Comparison of ENCODE assay signal across 1 cellular context in the genomic region with DNA sequence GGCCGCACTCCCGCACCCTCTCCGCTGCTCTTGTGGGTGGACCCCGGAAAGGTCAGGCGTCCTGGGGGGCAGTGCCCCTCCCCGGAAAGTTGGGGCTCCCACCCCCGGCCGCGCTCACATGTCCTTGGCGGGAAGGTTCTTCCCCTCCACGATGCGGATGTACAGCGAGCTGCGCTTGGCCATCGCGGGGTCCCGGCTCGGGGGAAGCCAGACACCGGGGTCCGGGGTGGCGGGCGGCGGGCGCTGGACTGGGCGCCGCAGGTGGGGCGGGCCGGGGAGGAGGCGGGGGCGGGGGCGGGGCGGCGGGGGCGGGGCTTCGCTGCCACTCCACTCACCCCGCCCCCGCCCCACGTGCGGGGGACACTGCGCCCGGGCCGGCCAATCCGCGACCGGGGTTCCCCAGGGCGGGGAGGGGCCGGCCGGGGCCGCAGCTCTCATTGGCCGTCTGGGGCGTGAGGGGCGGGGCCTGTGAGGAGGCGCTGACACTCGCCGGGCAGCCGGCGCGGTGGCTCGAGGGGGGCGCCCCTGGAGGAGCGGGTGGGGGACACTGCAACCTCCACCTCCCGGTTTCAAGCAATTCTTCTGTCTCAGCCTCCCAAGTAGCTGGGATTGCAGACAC.
TF ChIP-seq lines count a peak whose summit lies in the region.

A gene (minus strand): TSS at position 250 of the 619 bp plus-strand sequence. CDS start 67 bp downstream, at position 183.

TF ChIP-seq in HepG2, 621 proteins besides CTCF, POLR2A, EP300 and RAD21 (continued from another document):
- TF ChIP-seq, protein P1, sequence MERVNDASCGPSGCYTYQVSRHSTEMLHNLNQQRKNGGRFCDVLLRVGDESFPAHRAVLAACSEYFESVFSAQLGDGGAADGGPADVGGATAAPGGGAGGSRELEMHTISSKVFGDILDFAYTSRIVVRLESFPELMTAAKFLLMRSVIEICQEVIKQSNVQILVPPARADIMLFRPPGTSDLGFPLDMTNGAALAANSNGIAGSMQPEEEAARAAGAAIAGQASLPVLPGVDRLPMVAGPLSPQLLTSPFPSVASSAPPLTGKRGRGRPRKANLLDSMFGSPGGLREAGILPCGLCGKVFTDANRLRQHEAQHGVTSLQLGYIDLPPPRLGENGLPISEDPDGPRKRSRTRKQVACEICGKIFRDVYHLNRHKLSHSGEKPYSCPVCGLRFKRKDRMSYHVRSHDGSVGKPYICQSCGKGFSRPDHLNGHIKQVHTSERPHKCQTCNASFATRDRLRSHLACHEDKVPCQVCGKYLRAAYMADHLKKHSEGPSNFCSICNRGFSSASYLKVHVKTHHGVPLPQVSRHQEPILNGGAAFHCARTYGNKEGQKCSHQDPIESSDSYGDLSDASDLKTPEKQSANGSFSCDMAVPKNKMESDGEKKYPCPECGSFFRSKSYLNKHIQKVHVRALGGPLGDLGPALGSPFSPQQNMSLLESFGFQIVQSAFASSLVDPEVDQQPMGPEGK (CRISPR knock-in tag; IDR thresholded peaks at IDR 0.05): peak; percentile 40; the same call in 1 of the 2 replicates
